20 cellular contexts compared by ENCODE assay signal in genomic region chr12:97748298-97748697, GRCh38.
A peak's percentile ranks its signal among the peaks of the same experiment; 100 is the strongest.
DNase-seq lines count a peak whose midpoint lies in the region; ATAC-seq lines count a peak whose summit lies in the region.
"Had no signal": no experiment of that assay in that cellular context is flagged by ENCODE, and none has a peak within 500 bp of the region (broad histone marks: within the 10 kb centered on the region; RNA-seq: fewer than 3 reads in every experiment).

No MANE protein-coding gene starts in this region.

- no peaks in the 10 kb centered on the region for H3K9me3 ChIP-seq in mesenchymal stem cell (ENCODE audit: control insufficient read depth, low read length)
- H3K9me3 ChIP-seq: HAP-1, lower lobe of right lung, tibial artery had no signal

- H4K91ac ChIP-seq in mesenchymal stem cell (ENCODE audit: low read length) = no peak overlapping the region

- no peak for ATAC-seq in HG03039 (IDR thresholded peaks at IDR 0.05; ENCODE audit: unreplicated experiment)
- ATAC-seq in GM21515 (IDR thresholded peaks at IDR 0.05; ENCODE audit: unreplicated experiment) = no peak
- ATAC-seq: lower lobe of right lung, Panc1, T-helper 17 cell had no signal

- H3K4ac ChIP-seq in mesenchymal stem cell (ENCODE audit: low read depth in 1 of 2, low read length in 2 of 2) = no peak overlapping the region

- no peaks in the 10 kb centered on the region for H3K4me1 ChIP-seq in mesenchymal stem cell (ENCODE audit: control insufficient read depth, insufficient read depth, low read depth, low read length)
- H3K4me1 ChIP-seq: HAP-1, lower lobe of right lung, tibial artery had no signal

- DNase-seq in NCI-H1092 (lab: John Stamatoyannopoulos, UW) = peak; percentile 52
- DNase-seq in NCI-H2081 treated with DMSO at 0.1 percent for 48 hours (lab: John Stamatoyannopoulos, UW) = peak; percentile 73
- peak; percentile 86 for DNase-seq in NCI-H748 (lab: John Stamatoyannopoulos, UW; ENCODE audit: unreplicated experiment)
- DNase-seq in mesenchymal stem cell = peak; percentile 1
- no peak for DNase-seq in NCI-H1694 treated with DMSO at 0.1 percent for 48 hours (lab: John Stamatoyannopoulos, UW)
- DNase-seq: activated CD8-positive, alpha-beta memory T cell treated with anti-CD3 and anti-CD28 coated beads, Interleukin-2, amount 50 U/mL, for 4 hours; activated effector memory CD4-positive, alpha-beta T cell treated with Interleukin-2 at 50 U/mL for 16 hours; CD8-positive, alpha-beta memory T cell; endodermal cell; head of caudate nucleus; KBM-7; lower lobe of right lung; stimulated activated naive CD4-positive, alpha-beta T cell; T-helper 17 cell; tibial artery had no signal

- no peak overlapping the region for H2AK5ac ChIP-seq in mesenchymal stem cell (ENCODE audit: low read length, severe bottlenecking)

- H3K36me3 ChIP-seq in mesenchymal stem cell (ENCODE audit: control insufficient read depth in 1 of 2, insufficient read depth in 2 of 2, low read depth in 1 of 2, low read length in 2 of 2) = no peaks in the 10 kb centered on the region
- H3K36me3 ChIP-seq: HAP-1, lower lobe of right lung, neural progenitor cell, tibial artery had no signal

- H2BK5ac ChIP-seq in mesenchymal stem cell (ENCODE audit: low read depth, low read length, poor library complexity, severe bottlenecking) = no peak overlapping the region

- no peak overlapping the region for H3K9ac ChIP-seq in mesenchymal stem cell (ENCODE audit: low read length)
- H3K9ac ChIP-seq: neural progenitor cell had no signal

- H3K4me2 ChIP-seq in mesenchymal stem cell (ENCODE audit: low read length, poor library complexity, severe bottlenecking) = no peak overlapping the region

- H3K79me1 ChIP-seq in mesenchymal stem cell (replicated peaks; ENCODE audit: low read length, poor library complexity, severe bottlenecking) = no peaks in the 10 kb centered on the region

- no peak overlapping the region for H2BK120ac ChIP-seq in mesenchymal stem cell (ENCODE audit: low read depth, low read length)

- no peak overlapping the region for H4K8ac ChIP-seq in mesenchymal stem cell (ENCODE audit: low read length)

- H3K4me3 ChIP-seq in mesenchymal stem cell (ENCODE audit: insufficient read depth in 1 of 2, low read depth in 1 of 2, low read length in 2 of 2) = no peak overlapping the region
- H3K4me3 ChIP-seq: HAP-1, lower lobe of right lung, neural progenitor cell, tibial artery had no signal

- no peaks in the 10 kb centered on the region for H3K27me3 ChIP-seq in mesenchymal stem cell (ENCODE audit: control insufficient read depth in 1 of 2, insufficient read depth in 1 of 2, low read length in 2 of 2)
- H3K27me3 ChIP-seq: neural progenitor cell, tibial artery had no signal

- H2BK15ac ChIP-seq in mesenchymal stem cell (ENCODE audit: low read depth, poor library complexity, severe bottlenecking) = no peak overlapping the region

- no peak overlapping the region for H3K23ac ChIP-seq in mesenchymal stem cell (ENCODE audit: low read length in 2 of 2)

- WGBS in mesenchymal stem cell = 0% methylated on average over 2 of the region's 2 CpGs

- no peak overlapping the region for H3K27ac ChIP-seq in mesenchymal stem cell (ENCODE audit: low read length, poor library complexity, severe bottlenecking)
- H3K27ac ChIP-seq: lower lobe of right lung, tibial artery had no signal

- H2AFZ ChIP-seq in mesenchymal stem cell (ENCODE audit: low read depth, low read length) = no peak overlapping the region

- H2BK12ac ChIP-seq in mesenchymal stem cell (ENCODE audit: low read length in 2 of 2) = no peak overlapping the region

- no peak overlapping the region for H3K18ac ChIP-seq in mesenchymal stem cell (ENCODE audit: low read depth in 1 of 2, low read length in 2 of 2)

- no peak overlapping the region for H3K14ac ChIP-seq in mesenchymal stem cell (ENCODE audit: low read length in 2 of 2)
